In the genomic region with DNA sequence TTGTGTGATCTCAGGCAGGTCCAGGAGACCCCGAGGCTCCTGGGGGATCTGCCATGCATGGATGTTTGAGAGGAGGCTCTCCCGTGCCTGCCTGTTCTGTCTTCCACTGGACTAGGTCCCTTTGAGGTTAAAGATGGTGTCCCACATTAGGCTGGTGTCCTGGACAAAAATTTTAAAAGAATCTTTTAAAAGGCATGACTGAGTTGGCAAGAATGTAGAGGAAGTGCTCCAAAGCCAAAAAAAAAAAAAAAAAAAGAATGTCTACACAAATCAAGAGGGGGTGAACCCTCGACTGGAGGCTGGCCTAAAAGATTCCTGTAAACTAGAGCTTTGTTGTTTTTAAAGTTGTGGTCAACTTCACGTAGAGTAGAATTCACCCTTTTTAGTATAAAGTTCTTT, we compare ENCODE assay signal across 16 cellular contexts. TPM values are rescaled to one million over a fixed set of nuclear protein-coding genes. Genes with fewer than 3 reads are reported as not detected.
A peak's percentile ranks its signal among the peaks of the same experiment; 100 is the strongest.
DNase-seq lines count a peak whose midpoint lies in the region; ATAC-seq and TF ChIP-seq lines count a peak whose summit lies in the region.
"Had no signal": no experiment of that assay in that cellular context is flagged by ENCODE, and none has a peak within 500 bp of the region (broad histone marks: within the 10 kb centered on the region; RNA-seq: fewer than 3 reads in every experiment).

No MANE protein-coding gene starts in this region.

- peaks cover 39 to 56% of the 10 kb centered on the region in 2 donors for H3K27me3 Mint-ChIP-seq in effector memory CD8-positive, alpha-beta T cell

- ATAC-seq in PC-3 (peak; percentile 64), GM21825 (IDR thresholded peaks at IDR 0.05; ENCODE audit: unreplicated experiment) (no peak), GM19467 (IDR thresholded peaks at IDR 0.05; ENCODE audit: unreplicated experiment) (no peak)
- no peak for ATAC-seq in effector memory CD8-positive, alpha-beta T cell (replicated peaks)
- ATAC-seq: activated CD8-positive, alpha-beta memory T cell treated with anti-CD3 and anti-CD28 coated beads, Interleukin-2, amount 10 ng/mL, durations not matched to agents 7 days and 5 days; stimulated activated effector memory CD8-positive, alpha-beta T cell treated with anti-CD3 and anti-CD28 coated beads, Interleukin-12 subunit alpha, Interleukin-12 subunit beta, amount 100 ng/mL, for 72 hours had no signal

- H3K27ac Mint-ChIP-seq in effector memory CD8-positive, alpha-beta T cell: no peak overlapping the region
- H3K27ac Mint-ChIP-seq: activated CD8-positive, alpha-beta memory T cell treated with anti-CD3 and anti-CD28 coated beads, Interleukin-2, amount 10 ng/mL, durations not matched to agents 7 days and 5 days; activated naive CD8-positive, alpha-beta T cell treated with anti-CD3 and anti-CD28 coated beads, Interleukin-2, amount 10 ng/mL, durations not matched to agents 7 days and 5 days; CD14-positive monocyte; stimulated activated effector memory CD8-positive, alpha-beta T cell treated with anti-CD3 and anti-CD28 coated beads, Interleukin-12 subunit alpha, Interleukin-12 subunit beta, amount 100 ng/mL, for 72 hours had no signal

- H3K4me1 Mint-ChIP-seq in effector memory CD8-positive, alpha-beta T cell (ENCODE audit: low read depth in 2 of 2): peaks cover 0 to 2% of the 10 kb centered on the region in 2 donors
- H3K4me1 Mint-ChIP-seq: activated CD8-positive, alpha-beta memory T cell treated with anti-CD3 and anti-CD28 coated beads, Interleukin-2, amount 10 ng/mL, durations not matched to agents 7 days and 5 days had no signal

- no peak overlapping the region for H3K4me3 Mint-ChIP-seq in effector memory CD8-positive, alpha-beta T cell
- H3K4me3 Mint-ChIP-seq: activated CD8-positive, alpha-beta memory T cell treated with anti-CD3 and anti-CD28 coated beads, Interleukin-2, amount 10 ng/mL, durations not matched to agents 7 days and 5 days; activated naive CD8-positive, alpha-beta T cell treated with anti-CD3 and anti-CD28 coated beads, Interleukin-2, amount 10 ng/mL, durations not matched to agents 7 days and 5 days; CD14-positive monocyte; stimulated activated effector memory CD8-positive, alpha-beta T cell treated with anti-CD3 and anti-CD28 coated beads, Interleukin-12 subunit alpha, Interleukin-12 subunit beta, amount 100 ng/mL, for 72 hours had no signal

- intact Hi-C loops in PC-3 (cut with micrococcal nuclease): loop anchor here (1.0 kb wide), 3 partner anchors 39 to 69 kb away; no protein-coding TSS in a partner anchor

- H3K9me2 ChIP-seq in PC-3 (replicated peaks; ENCODE audit: low read length): no peaks in the 10 kb centered on the region

- H4K20me1 ChIP-seq in PC-3 (ENCODE audit: low read length): no peaks in the 10 kb centered on the region

- no peaks in the 10 kb centered on the region for H3F3A ChIP-seq in PC-3 (ENCODE audit: low read length, unreplicated experiment)

- H3K4me3 ChIP-seq in BJ (ENCODE audit: low read depth, low read length) (no peak overlapping the region), PC-3 (ENCODE audit: low read length) (peak overlapping the region; percentile 46), cardiac fibroblast (replicated peaks in 1 of 2; ENCODE audit: low read depth in 2 of 2, low read length in 2 of 2) (no peak overlapping the region)

- no peaks in the 10 kb centered on the region for H3K36me3 ChIP-seq in BJ (ENCODE audit: control insufficient read depth, insufficient read depth, low read length)
- no peaks in the 10 kb centered on the region for H3K36me3 ChIP-seq in PC-3 (ENCODE audit: low read depth, low read length)

- no peaks in the 10 kb centered on the region for H3K79me2 ChIP-seq in PC-3 (ENCODE audit: low read length)

- H3K27ac ChIP-seq in PC-3 (ENCODE audit: low read length): peak overlapping the region; percentile 96

- no peaks in the 10 kb centered on the region for H3K9me3 Mint-ChIP-seq in effector memory CD8-positive, alpha-beta T cell
- H3K9me3 Mint-ChIP-seq: activated naive CD8-positive, alpha-beta T cell treated with anti-CD3 and anti-CD28 coated beads, Interleukin-2, amount 10 ng/mL, durations not matched to agents 7 days and 5 days; stimulated activated effector memory CD8-positive, alpha-beta T cell treated with anti-CD3 and anti-CD28 coated beads, Interleukin-12 subunit alpha, Interleukin-12 subunit beta, amount 100 ng/mL, for 72 hours had no signal

- POLR2A ChIA-PET in BJ (lab: Charles Lee): interaction anchor here (1.0 kb wide), 1 partner anchor 65 kb away, joined by 5 read pairs; no protein-coding TSS in a partner anchor
- POLR2A ChIA-PET in PC-3 (lab: Charles Lee; ENCODE audit: unreplicated experiment): interaction anchor here (0.6 kb wide), 1 partner anchor 304 kb away, joined by 6 read pairs; no protein-coding TSS in a partner anchor

- no peaks in the 10 kb centered on the region for H3K9me3 ChIP-seq in PC-3 (ENCODE audit: low read length)

- H3K4me1 ChIP-seq in PC-3 (ENCODE audit: insufficient read depth, low read length): peaks cover 27% of the 10 kb centered on the region

- peak overlapping the region; percentile 70 for H3K4me2 ChIP-seq in PC-3 (ENCODE audit: low read length)

- H3K9ac ChIP-seq in PC-3 (ENCODE audit: low read length): peak overlapping the region; percentile 72

- peak overlapping the region; percentile 66 for H2AFZ ChIP-seq in PC-3 (ENCODE audit: low read length)

- TF ChIP-seq CTCF in BJ (IDR thresholded peaks at IDR 0.05; ENCODE audit: insufficient read depth, low read depth, low read length): no peak
- TF ChIP-seq CTCF in PC-3 (conservative IDR thresholded peaks at IDR 0.05; ENCODE audit: low read depth, low read length): no peak
- no peak for TF ChIP-seq CTCF in cardiac fibroblast (IDR thresholded peaks at IDR 0.05; ENCODE audit: low read depth, low read length)

- CTCF ChIA-PET in BJ (lab: Yijun Ruan, JAX) (interaction anchor here (0.9 to 4.5 kb wide), 4 partner anchors 18 to 69 kb away, joined by 4 to 34 read pairs (median 11); no protein-coding TSS in a partner anchor), PC-3 (lab: Charles Lee) (no interaction called here)

- no peaks in the 10 kb centered on the region for H3K36me3 Mint-ChIP-seq in effector memory CD8-positive, alpha-beta T cell (ENCODE audit: insufficient read depth)
- H3K36me3 Mint-ChIP-seq: activated CD8-positive, alpha-beta memory T cell treated with anti-CD3 and anti-CD28 coated beads, Interleukin-2, amount 10 ng/mL, durations not matched to agents 7 days and 5 days; activated naive CD8-positive, alpha-beta T cell treated with anti-CD3 and anti-CD28 coated beads, Interleukin-2, amount 10 ng/mL, durations not matched to agents 7 days and 5 days; CD14-positive monocyte; stimulated activated effector memory CD8-positive, alpha-beta T cell treated with anti-CD3 and anti-CD28 coated beads, Interleukin-12 subunit alpha, Interleukin-12 subunit beta, amount 100 ng/mL, for 72 hours had no signal

- DNase-seq in BJ (ENCODE audit: low read depth) (peak; percentile 82), PC-3 (peak; percentile 80), cardiac fibroblast (ENCODE audit: low read depth in 2 of 2) (peak; percentile 74 to 90), myocyte (ENCODE audit: low read depth) (peak; percentile 52)
- no peak for DNase-seq in effector memory CD8-positive, alpha-beta T cell
- no peak for DNase-seq in stimulated activated CD4-positive, alpha-beta T cell treated with anti-CD3 and anti-CD28 coated beads, Interleukin-2, amount 100 ng/mL, for 24 hours
- DNase-seq: activated CD8-positive, alpha-beta memory T cell treated with anti-CD3 and anti-CD28 coated beads, Interleukin-2, amount 10 ng/mL, durations not matched to agents 7 days and 5 days; activated naive CD8-positive, alpha-beta T cell treated with anti-CD3 and anti-CD28 coated beads, Interleukin-2, amount 10 ng/mL, durations not matched to agents 7 days and 5 days; effector CD4-positive, alpha-beta T cell; GF-D8; hypothalamus; NCI-H345 had no signal

- H3K27me3 ChIP-seq in BJ (ENCODE audit: control insufficient read depth, insufficient read depth, low read length): no peaks in the 10 kb centered on the region
- no peaks in the 10 kb centered on the region for H3K27me3 ChIP-seq in PC-3 (ENCODE audit: low read length)

- BruUV-seq in PC-3 (replicated peaks; lab: Mats Ljungman, UMichigan): no TSS peak

RNA-seq across cellular contexts. Expression of gene PADI1, which starts 36.4 kb away (rescaled TPM):
- 0.70 and 0.82 TPM in 2 replicates for polyA plus RNA-seq in BJ (2011; rRNA removed)
- polyA minus RNA-seq in BJ (2011; rRNA and poly(A)+ RNA removed): 0.21 and 0.76 TPM in 2 replicates
- total RNA-seq in PC-3 (2014; rRNA removed) (0.35 and 0.73 TPM in 2 replicates), myocyte (0.24 and 0.31 TPM in 2 replicates)
- polyA plus RNA-seq in myocyte (2012): 7.1 TPM
- total RNA-seq: activated CD8-positive, alpha-beta memory T cell treated with anti-CD3 and anti-CD28 coated beads, Interleukin-2, amount 10 ng/mL, durations not matched to agents 7 days and 5 days; activated naive CD8-positive, alpha-beta T cell treated with anti-CD3 and anti-CD28 coated beads, Interleukin-2, amount 10 ng/mL, durations not matched to agents 7 days and 5 days had no signal
- polyA plus RNA-seq: CD14-positive monocyte had no signal

RNA-seq across cellular contexts. Expression of gene PADI2, which starts 49.2 kb away (rescaled TPM):
- polyA plus RNA-seq in BJ (2011; rRNA removed): 0.10 and 0.15 TPM in 2 replicates
- polyA minus RNA-seq in BJ (2011; rRNA and poly(A)+ RNA removed): 0.24 and 0.31 TPM in 2 replicates
- total RNA-seq in PC-3 (2014; rRNA removed) (2.4 and 3.2 TPM in 2 replicates), myocyte (352 and 536 TPM in 2 replicates)
- 54.0 TPM for polyA plus RNA-seq in myocyte (2012)

Comparison
In these comparisons a context has a peak if more than half of its experiments do, and no peak if none do; other contexts are left out.
1. DNase-seq: peak in BJ (single experiment), PC-3 (single experiment), cardiac fibroblast (2 of 2) and myocyte (single experiment); none in effector memory CD8-positive, alpha-beta T cell (0 of 3) and stimulated activated CD4-positive, alpha-beta T cell treated with anti-CD3 and anti-CD28 coated beads, Interleukin-2, amount 100 ng/mL, for 24 hours (0 of 2).
2. RNA of gene PADI2, which starts 49.2 kb away (total RNA-seq): 352 to 536 TPM in myocyte; 2.4 to 3.2 TPM in PC-3; every median in the first group is over 10 times any median in the second.